In the genomic region with DNA sequence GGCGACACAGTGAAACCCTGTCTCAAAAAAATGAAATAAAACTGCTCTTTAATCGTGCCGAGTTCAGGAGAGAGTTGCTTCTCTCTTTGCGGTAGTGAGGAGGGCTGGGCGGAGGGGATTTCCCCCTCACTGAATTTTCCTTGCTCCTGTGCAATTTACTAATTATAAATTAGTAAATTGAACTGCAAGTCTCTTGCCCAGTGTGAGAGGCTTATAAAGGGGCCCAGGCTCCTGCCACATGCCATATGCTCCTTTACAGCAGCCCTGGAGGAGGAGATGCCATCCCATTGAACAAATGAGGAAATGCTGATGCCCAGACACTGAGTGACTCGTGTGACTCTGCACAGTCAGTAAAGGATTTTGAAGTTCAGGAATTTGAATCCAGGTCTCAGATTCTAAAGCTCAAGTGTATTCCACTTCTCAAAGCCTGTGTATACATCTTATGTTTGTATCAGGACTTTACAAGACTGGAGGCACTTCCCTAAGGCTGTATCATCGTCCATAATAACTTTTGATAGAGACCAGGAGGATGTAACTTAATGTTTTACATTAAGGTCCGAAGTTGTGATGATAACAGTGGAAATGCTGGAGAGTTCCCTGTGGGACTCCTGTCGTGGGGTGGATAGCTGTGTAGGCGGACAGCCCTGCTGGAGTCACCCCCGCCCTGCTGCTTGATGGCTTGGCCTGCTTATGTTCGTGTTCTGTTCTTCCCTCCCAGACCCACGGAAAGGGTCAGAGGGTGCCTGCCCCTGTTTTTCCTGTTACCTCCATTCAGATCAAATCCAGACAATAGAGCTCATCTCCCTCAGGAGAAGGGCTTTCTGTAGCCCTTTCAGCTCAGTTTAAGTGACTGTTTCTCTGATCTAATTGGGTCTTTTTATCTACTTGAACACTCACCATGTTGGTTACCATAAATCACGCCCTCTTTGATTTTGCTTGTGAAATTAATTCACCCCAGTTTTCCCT, we compare ENCODE assay signal across 1 cellular context.
A peak's percentile ranks its signal among the peaks of the same experiment; 100 is the strongest.
TF ChIP-seq lines count a peak whose summit lies in the region.

No MANE protein-coding gene starts in this region.

TF ChIP-seq in HEK293, 187 proteins besides CTCF, POLR2A, EP300 and RAD21 (continued from another document):
- TF ChIP-seq, protein P1, sequence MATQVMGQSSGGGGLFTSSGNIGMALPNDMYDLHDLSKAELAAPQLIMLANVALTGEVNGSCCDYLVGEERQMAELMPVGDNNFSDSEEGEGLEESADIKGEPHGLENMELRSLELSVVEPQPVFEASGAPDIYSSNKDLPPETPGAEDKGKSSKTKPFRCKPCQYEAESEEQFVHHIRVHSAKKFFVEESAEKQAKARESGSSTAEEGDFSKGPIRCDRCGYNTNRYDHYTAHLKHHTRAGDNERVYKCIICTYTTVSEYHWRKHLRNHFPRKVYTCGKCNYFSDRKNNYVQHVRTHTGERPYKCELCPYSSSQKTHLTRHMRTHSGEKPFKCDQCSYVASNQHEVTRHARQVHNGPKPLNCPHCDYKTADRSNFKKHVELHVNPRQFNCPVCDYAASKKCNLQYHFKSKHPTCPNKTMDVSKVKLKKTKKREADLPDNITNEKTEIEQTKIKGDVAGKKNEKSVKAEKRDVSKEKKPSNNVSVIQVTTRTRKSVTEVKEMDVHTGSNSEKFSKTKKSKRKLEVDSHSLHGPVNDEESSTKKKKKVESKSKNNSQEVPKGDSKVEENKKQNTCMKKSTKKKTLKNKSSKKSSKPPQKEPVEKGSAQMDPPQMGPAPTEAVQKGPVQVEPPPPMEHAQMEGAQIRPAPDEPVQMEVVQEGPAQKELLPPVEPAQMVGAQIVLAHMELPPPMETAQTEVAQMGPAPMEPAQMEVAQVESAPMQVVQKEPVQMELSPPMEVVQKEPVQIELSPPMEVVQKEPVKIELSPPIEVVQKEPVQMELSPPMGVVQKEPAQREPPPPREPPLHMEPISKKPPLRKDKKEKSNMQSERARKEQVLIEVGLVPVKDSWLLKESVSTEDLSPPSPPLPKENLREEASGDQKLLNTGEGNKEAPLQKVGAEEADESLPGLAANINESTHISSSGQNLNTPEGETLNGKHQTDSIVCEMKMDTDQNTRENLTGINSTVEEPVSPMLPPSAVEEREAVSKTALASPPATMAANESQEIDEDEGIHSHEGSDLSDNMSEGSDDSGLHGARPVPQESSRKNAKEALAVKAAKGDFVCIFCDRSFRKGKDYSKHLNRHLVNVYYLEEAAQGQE (tag by site-specific recombination; IDR thresholded peaks at IDR 0.05): peak; percentile 81
- no peak for TF ChIP-seq ZNF561 (tag by site-specific recombination; IDR thresholded peaks at IDR 0.05; ENCODE audit: borderline replicate concordance)
- TF ChIP-seq, protein P2, sequence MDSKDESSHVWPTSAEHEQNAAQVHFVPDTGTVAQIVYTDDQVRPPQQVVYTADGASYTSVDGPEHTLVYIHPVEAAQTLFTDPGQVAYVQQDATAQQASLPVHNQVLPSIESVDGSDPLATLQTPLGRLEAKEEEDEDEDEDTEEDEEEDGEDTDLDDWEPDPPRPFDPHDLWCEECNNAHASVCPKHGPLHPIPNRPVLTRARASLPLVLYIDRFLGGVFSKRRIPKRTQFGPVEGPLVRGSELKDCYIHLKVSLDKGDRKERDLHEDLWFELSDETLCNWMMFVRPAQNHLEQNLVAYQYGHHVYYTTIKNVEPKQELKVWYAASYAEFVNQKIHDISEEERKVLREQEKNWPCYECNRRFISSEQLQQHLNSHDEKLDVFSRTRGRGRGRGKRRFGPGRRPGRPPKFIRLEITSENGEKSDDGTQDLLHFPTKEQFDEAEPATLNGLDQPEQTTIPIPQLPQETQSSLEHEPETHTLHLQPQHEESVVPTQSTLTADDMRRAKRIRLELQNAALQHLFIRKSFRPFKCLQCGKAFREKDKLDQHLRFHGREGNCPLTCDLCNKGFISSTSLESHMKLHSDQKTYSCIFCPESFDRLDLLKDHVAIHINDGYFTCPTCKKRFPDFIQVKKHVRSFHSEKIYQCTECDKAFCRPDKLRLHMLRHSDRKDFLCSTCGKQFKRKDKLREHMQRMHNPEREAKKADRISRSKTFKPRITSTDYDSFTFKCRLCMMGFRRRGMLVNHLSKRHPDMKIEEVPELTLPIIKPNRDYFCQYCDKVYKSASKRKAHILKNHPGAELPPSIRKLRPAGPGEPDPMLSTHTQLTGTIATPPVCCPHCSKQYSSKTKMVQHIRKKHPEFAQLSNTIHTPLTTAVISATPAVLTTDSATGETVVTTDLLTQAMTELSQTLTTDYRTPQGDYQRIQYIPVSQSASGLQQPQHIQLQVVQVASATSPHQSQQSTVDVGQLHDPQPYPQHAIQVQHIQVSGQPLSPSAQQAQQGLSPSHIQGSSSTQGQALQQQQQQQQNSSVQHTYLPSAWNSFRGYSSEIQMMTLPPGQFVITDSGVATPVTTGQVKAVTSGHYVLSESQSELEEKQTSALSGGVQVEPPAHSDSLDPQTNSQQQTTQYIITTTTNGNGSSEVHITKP (tag by site-specific recombination; IDR thresholded peaks at IDR 0.05): peak; percentile 74
- TF ChIP-seq ZFHX2 (tag by site-specific recombination; conservative IDR thresholded peaks at IDR 0.05): peak; percentile 76
- TF ChIP-seq, protein P3, sequence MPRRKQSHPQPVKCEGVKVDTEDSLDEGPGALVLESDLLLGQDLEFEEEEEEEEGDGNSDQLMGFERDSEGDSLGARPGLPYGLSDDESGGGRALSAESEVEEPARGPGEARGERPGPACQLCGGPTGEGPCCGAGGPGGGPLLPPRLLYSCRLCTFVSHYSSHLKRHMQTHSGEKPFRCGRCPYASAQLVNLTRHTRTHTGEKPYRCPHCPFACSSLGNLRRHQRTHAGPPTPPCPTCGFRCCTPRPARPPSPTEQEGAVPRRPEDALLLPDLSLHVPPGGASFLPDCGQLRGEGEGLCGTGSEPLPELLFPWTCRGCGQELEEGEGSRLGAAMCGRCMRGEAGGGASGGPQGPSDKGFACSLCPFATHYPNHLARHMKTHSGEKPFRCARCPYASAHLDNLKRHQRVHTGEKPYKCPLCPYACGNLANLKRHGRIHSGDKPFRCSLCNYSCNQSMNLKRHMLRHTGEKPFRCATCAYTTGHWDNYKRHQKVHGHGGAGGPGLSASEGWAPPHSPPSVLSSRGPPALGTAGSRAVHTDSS (tag by site-specific recombination; IDR thresholded peaks at IDR 0.05): 0 out of 2 replicates have a peak, but pooled peaks have one; percentile 1
- peak; percentile 35; the same call in 1 of the 2 replicates for TF ChIP-seq ZNF600 (tag by site-specific recombination; IDR thresholded peaks at IDR 0.05)
